Comparison of ENCODE assay signal across 21 cellular contexts in genomic region chr1:156485984-156486383, GRCh38. TPM values are rescaled to one million over a fixed set of nuclear protein-coding genes. Genes with fewer than 3 reads are reported as not detected.
DNase-seq lines count a peak whose midpoint lies in the region; TF ChIP-seq lines count a peak whose summit lies in the region.
"Had no signal": no experiment of that assay in that cellular context is flagged by ENCODE, and none has a peak within 500 bp of the region (broad histone marks: within the 10 kb centered on the region; RNA-seq: fewer than 3 reads in every experiment).

No MANE protein-coding gene starts in this region.

- no peaks in the 10 kb centered on the region for H3K9me3 ChIP-seq in WERI-Rb-1 (ENCODE audit: severe bottlenecking)
- H3K9me3 ChIP-seq: colonic mucosa, uterus had no signal

- H3K9me3 Mint-ChIP-seq in activated naive CD4-positive, alpha-beta T cell treated with anti-CD3 and anti-CD28 coated beads, Interleukin-2, amount 50 U/mL, for 24 hours = no peaks in the 10 kb centered on the region
- no peaks in the 10 kb centered on the region for H3K9me3 Mint-ChIP-seq in immature natural killer cell
- H3K9me3 Mint-ChIP-seq: activated naive CD4-positive, alpha-beta T cell treated with anti-CD3 and anti-CD28 coated beads, Interleukin-2, amount 10 ng/mL, durations not matched to agents 7 days and 5 days; HFFc6; neural crest cell had no signal

- H3K4me3 Mint-ChIP-seq in activated naive CD4-positive, alpha-beta T cell treated with anti-CD3 and anti-CD28 coated beads, Interleukin-2, amount 50 U/mL, for 24 hours = no peak overlapping the region
- H3K4me3 Mint-ChIP-seq in immature natural killer cell = no peak overlapping the region
- H3K4me3 Mint-ChIP-seq: activated naive CD4-positive, alpha-beta T cell treated with anti-CD3 and anti-CD28 coated beads, Interleukin-2, amount 10 ng/mL, durations not matched to agents 7 days and 5 days; HFFc6; neural crest cell had no signal

- H3K36me3 ChIP-seq in WERI-Rb-1 = peaks cover 73% of the 10 kb centered on the region
- H3K36me3 ChIP-seq: uterus had no signal

- peaks cover 9% of the 10 kb centered on the region for H3K36me3 Mint-ChIP-seq in activated naive CD4-positive, alpha-beta T cell treated with anti-CD3 and anti-CD28 coated beads, Interleukin-2, amount 50 U/mL, for 24 hours
- H3K36me3 Mint-ChIP-seq in immature natural killer cell = peaks cover 0 to 14% (median under 1%) of the 10 kb centered on the region in 3 donors

- 0 out of 2 replicates have a peak, but pooled peaks have one; percentile 14 for TF ChIP-seq CTCF in WERI-Rb-1 (IDR thresholded peaks at IDR 0.05; ENCODE audit: low read depth, low read length)

- peaks cover 87% of the 10 kb centered on the region for H3K4me1 Mint-ChIP-seq in activated naive CD4-positive, alpha-beta T cell treated with anti-CD3 and anti-CD28 coated beads, Interleukin-2, amount 50 U/mL, for 24 hours
- H3K4me1 Mint-ChIP-seq in immature natural killer cell = peaks cover 89 to 96% of the 10 kb centered on the region in 2 donors

- H3K27me3 Mint-ChIP-seq in activated naive CD4-positive, alpha-beta T cell treated with anti-CD3 and anti-CD28 coated beads, Interleukin-2, amount 50 U/mL, for 24 hours = no peaks in the 10 kb centered on the region
- H3K27me3 Mint-ChIP-seq in immature natural killer cell (ENCODE audit: low read depth in 3 of 3) = peaks cover 20 to 36% (median 20%) of the 10 kb centered on the region in 3 donors
- H3K27me3 Mint-ChIP-seq: activated naive CD4-positive, alpha-beta T cell treated with anti-CD3 and anti-CD28 coated beads, Interleukin-2, amount 10 ng/mL, durations not matched to agents 7 days and 5 days had no signal

- DNase-seq in activated naive CD4-positive, alpha-beta T cell treated with Interleukin-2 at 50 U/mL for 16 hours = no peak
- no peak for DNase-seq in WERI-Rb-1
- no peak for DNase-seq in immature natural killer cell
- no peak for DNase-seq in substantia nigra (lab: John Stamatoyannopoulos, UW)
- no peak for DNase-seq in NCI-H1436 treated with DMSO at 0.1 percent for 48 hours (lab: John Stamatoyannopoulos, UW)
- DNase-seq in T1000 (lab: John Stamatoyannopoulos, UW) = no peak
- no peak for DNase-seq in NCI-H2227 treated with DMSO at 0.1 percent for 48 hours (lab: John Stamatoyannopoulos, UW)
- DNase-seq: activated CD4-positive, alpha-beta T cell treated with anti-CD3 and anti-CD28 coated beads for 48 hours; activated naive CD4-positive, alpha-beta T cell treated with anti-CD3 and anti-CD28 coated beads, Interleukin-2, amount 10 ng/mL, durations not matched to agents 7 days and 5 days; colonic mucosa; HFFc6; KBM-7; kidney; MV-4-11; NCI-H2029; RPMI8226; stimulated activated CD4-positive, alpha-beta T cell treated with anti-CD3 and anti-CD28 coated beads, Interleukin-4, amount 100 ng/mL, for 24 hours; uterus had no signal

- no peaks in the 10 kb centered on the region for H3K27me3 ChIP-seq in WERI-Rb-1 (ENCODE audit: insufficient read depth, low read depth, severe bottlenecking)
- H3K27me3 ChIP-seq: colonic mucosa, uterus had no signal

- no peak overlapping the region for H3K4me3 ChIP-seq in WERI-Rb-1 (ENCODE audit: low read depth, low read length)
- H3K4me3 ChIP-seq: colonic mucosa, smooth muscle cell, uterus had no signal

- peak overlapping the region; percentile 41 for H3K27ac Mint-ChIP-seq in activated naive CD4-positive, alpha-beta T cell treated with anti-CD3 and anti-CD28 coated beads, Interleukin-2, amount 50 U/mL, for 24 hours
- H3K27ac Mint-ChIP-seq in immature natural killer cell = peak overlapping the region in 5 of 6 donors; percentile 13 to 93 (median 41)
- H3K27ac Mint-ChIP-seq: activated naive CD4-positive, alpha-beta T cell treated with anti-CD3 and anti-CD28 coated beads, Interleukin-2, amount 10 ng/mL, durations not matched to agents 7 days and 5 days; HFFc6 had no signal

- H3K27ac ChIP-seq in WERI-Rb-1 = no peak overlapping the region
- H3K27ac ChIP-seq in substantia nigra (ENCODE audit: low read depth, low read length, poor library complexity, severe bottlenecking) = peak overlapping the region; percentile 43
- H3K27ac ChIP-seq: colonic mucosa had no signal

RNA-seq across cellular contexts. Expression of gene MEF2D, which starts 14.6 kb away (rescaled TPM):
- polyA plus RNA-seq in immature natural killer cell = 10 to 100 TPM in 1 of 3 donors, 1 to 10 TPM in 2; 5.0 to 22.8 (median 6.0) TPM
